ENCODE assay signal across 16 cellular contexts in the genomic region with DNA sequence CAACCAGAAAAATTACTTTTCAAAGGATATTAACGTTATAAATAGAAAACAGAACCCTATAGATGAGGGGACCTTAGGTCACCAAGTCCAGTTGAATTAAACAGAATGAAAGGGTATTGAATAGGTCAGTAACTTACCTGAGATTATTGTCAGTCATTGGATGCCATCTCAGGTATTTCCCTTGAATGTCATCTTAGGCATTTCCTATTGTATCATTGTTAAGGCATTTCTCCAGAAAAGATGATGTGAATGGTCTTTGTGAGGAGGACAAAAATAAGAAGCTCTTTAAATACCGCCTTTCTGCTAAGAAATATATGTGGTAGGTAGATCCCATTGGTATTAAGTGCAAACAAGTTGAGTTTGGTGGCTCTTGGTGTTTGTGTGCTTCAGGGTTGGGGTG. TPM values are rescaled to one million over a fixed set of nuclear protein-coding genes. Genes with fewer than 3 reads are reported as not detected.
DNase-seq lines count a peak whose midpoint lies in the region; ATAC-seq and TF ChIP-seq lines count a peak whose summit lies in the region.
"Had no signal": no experiment of that assay in that cellular context is flagged by ENCODE, and none has a peak within 500 bp of the region (broad histone marks: within the 10 kb centered on the region; RNA-seq: fewer than 3 reads in every experiment).

No MANE protein-coding gene starts in this region.

- peaks cover 46% of the 10 kb centered on the region for H3K4me1 Mint-ChIP-seq in activated T-cell treated with anti-CD3 and anti-CD28 coated beads, Interleukin-2, amount 50 U/mL, for 72 hours (ENCODE audit: low read depth)
- peaks cover 40% of the 10 kb centered on the region for H3K4me1 Mint-ChIP-seq in activated T-cell treated with anti-CD3 and anti-CD28 coated beads, Interleukin-2, amount 50 U/mL, for 4 hours (ENCODE audit: low read depth)
- H3K4me1 Mint-ChIP-seq in T-cell (peaks cover 26 to 52% (median 44%) of the 10 kb centered on the region in 3 donors), endothelial cell (ENCODE audit: unreplicated experiment) (peaks cover 5% of the 10 kb centered on the region), progenitor cell of endocrine pancreas (ENCODE audit: low read depth) (no peaks in the 10 kb centered on the region)

- ATAC-seq in activated T-cell treated with anti-CD3 and anti-CD28 coated beads, Interleukin-2, amount 50 U/mL, for 72 hours (replicated peaks in 1 of 2), result no peak
- ATAC-seq in activated T-cell treated with anti-CD3 and anti-CD28 coated beads, Interleukin-2, amount 50 U/mL, for 4 hours, result no peak
- ATAC-seq in T-cell (replicated peaks in 1 of 4), result no peak
- ATAC-seq: GM12878, HCT116 had no signal

- no peak for TF ChIP-seq CTCF in endothelial cell (IDR thresholded peaks at IDR 0.05; ENCODE audit: unreplicated experiment)
- no peak for TF ChIP-seq CTCF in progenitor cell of endocrine pancreas (IDR thresholded peaks at IDR 0.05; ENCODE audit: unreplicated experiment)

- peak overlapping the region; percentile 16 for H3K27ac Mint-ChIP-seq in activated T-cell treated with anti-CD3 and anti-CD28 coated beads, Interleukin-2, amount 50 U/mL, for 72 hours
- H3K27ac Mint-ChIP-seq in T-cell (peak overlapping the region; percentile 4 to 30), endothelial cell (ENCODE audit: unreplicated experiment) (peak overlapping the region; percentile 38), progenitor cell of endocrine pancreas (peak overlapping the region; percentile 4)

- peaks cover 18 to 70% of the 10 kb centered on the region in 2 donors for H3K36me3 Mint-ChIP-seq in activated T-cell treated with anti-CD3 and anti-CD28 coated beads, Interleukin-2, amount 50 U/mL, for 72 hours (ENCODE audit: insufficient read depth in 2 of 2)
- H3K36me3 Mint-ChIP-seq in activated T-cell treated with anti-CD3 and anti-CD28 coated beads, Interleukin-2, amount 50 U/mL, for 4 hours (ENCODE audit: insufficient read depth), result peaks cover 63% of the 10 kb centered on the region
- H3K36me3 Mint-ChIP-seq in T-cell (peaks cover 75% of the 10 kb centered on the region), endothelial cell (ENCODE audit: low read depth, unreplicated experiment) (peaks cover 39% of the 10 kb centered on the region), progenitor cell of endocrine pancreas (ENCODE audit: insufficient read depth) (peaks cover 64% of the 10 kb centered on the region)

- no peaks in the 10 kb centered on the region for H3K27me3 Mint-ChIP-seq in activated T-cell treated with anti-CD3 and anti-CD28 coated beads, Interleukin-2, amount 50 U/mL, for 72 hours (ENCODE audit: low read depth)
- no peaks in the 10 kb centered on the region for H3K27me3 Mint-ChIP-seq in activated T-cell treated with anti-CD3 and anti-CD28 coated beads, Interleukin-2, amount 50 U/mL, for 4 hours (ENCODE audit: low read depth)
- no peaks in the 10 kb centered on the region for H3K27me3 Mint-ChIP-seq in T-cell
- no peaks in the 10 kb centered on the region for H3K27me3 Mint-ChIP-seq in endothelial cell (ENCODE audit: unreplicated experiment)
- H3K27me3 Mint-ChIP-seq in progenitor cell of endocrine pancreas, result no peaks in the 10 kb centered on the region

- POLR2A ChIA-PET in T-cell (lab: Charles Lee), result interaction anchor here in 1 of 2 donors (1.4 kb wide), 1 partner anchor 37 kb away, joined by 3 read pairs; no protein-coding TSS in a partner anchor

- CTCF ChIA-PET in T-cell (lab: Charles Lee), result interaction anchor here in 1 of 2 donors (0.9 kb wide), 1 partner anchor 158 kb away, joined by 3 read pairs; no protein-coding TSS in a partner anchor

- no peak overlapping the region for H3K4me3 Mint-ChIP-seq in activated T-cell treated with anti-CD3 and anti-CD28 coated beads, Interleukin-2, amount 50 U/mL, for 72 hours
- no peak overlapping the region for H3K4me3 Mint-ChIP-seq in activated T-cell treated with anti-CD3 and anti-CD28 coated beads, Interleukin-2, amount 50 U/mL, for 4 hours
- H3K4me3 Mint-ChIP-seq in T-cell (no peak overlapping the region), endothelial cell (ENCODE audit: unreplicated experiment) (no peak overlapping the region), progenitor cell of endocrine pancreas (ENCODE audit: low read depth) (no peak overlapping the region)

- no peaks in the 10 kb centered on the region for H3K9me3 Mint-ChIP-seq in activated T-cell treated with anti-CD3 and anti-CD28 coated beads, Interleukin-2, amount 50 U/mL, for 72 hours
- peaks cover 4% of the 10 kb centered on the region for H3K9me3 Mint-ChIP-seq in activated T-cell treated with anti-CD3 and anti-CD28 coated beads, Interleukin-2, amount 50 U/mL, for 4 hours
- H3K9me3 Mint-ChIP-seq in T-cell (no peaks in the 10 kb centered on the region), endothelial cell (ENCODE audit: unreplicated experiment) (no peaks in the 10 kb centered on the region), progenitor cell of endocrine pancreas (ENCODE audit: low read depth) (peaks cover 6% of the 10 kb centered on the region)

- no peak for DNase-seq in activated T-cell treated with anti-CD3 and anti-CD28 coated beads, Interleukin-2, amount 50 U/mL, for 72 hours
- no peak for DNase-seq in activated T-cell treated with anti-CD3 and anti-CD28 coated beads, Interleukin-2, amount 50 U/mL, for 4 hours
- DNase-seq in T-cell (no peak), endothelial cell (ENCODE audit: low spot score) (no peak), progenitor cell of endocrine pancreas (ENCODE audit: low spot score, unreplicated experiment) (no peak), cortex of kidney (lab: John Stamatoyannopoulos, UW) (no peak), OCI-M2 (lab: John Stamatoyannopoulos, UW; ENCODE audit: unreplicated experiment) (no peak)
- no peak for DNase-seq in stimulated activated CD8-positive, alpha-beta memory T cell treated with anti-CD3 and anti-CD28 coated beads, Interleukin-4, amount 100 ng/mL, for 48 hours
- DNase-seq: Calu3, IMR-90, Kasumi-1, NCI-H1105 treated with DMSO at 0.1 percent for 48 hours, NCI-H187, NCI-H446 had no signal

RNA-seq across cellular contexts. Expression of gene CHD2, which starts 55.6 kb away (rescaled TPM):
- 100 to 1,000 TPM; 208 to 246 TPM for total RNA-seq in activated T-cell treated with anti-CD3 and anti-CD28 coated beads, Interleukin-2, amount 50 U/mL, for 72 hours
- 10 to 100 TPM; 58.0 to 67.7 (median 59.7) TPM for total RNA-seq in activated T-cell treated with anti-CD3 and anti-CD28 coated beads, Interleukin-2, amount 50 U/mL, for 4 hours
- total RNA-seq in T-cell (100 to 1,000 TPM; 231 to 506 (median 266) TPM), endothelial cell (ENCODE audit: unreplicated experiment) (96.3 TPM), progenitor cell of endocrine pancreas (145 and 159 TPM in 2 replicates)
